ENCODE assay signal across 9 cellular contexts in the genomic region with DNA sequence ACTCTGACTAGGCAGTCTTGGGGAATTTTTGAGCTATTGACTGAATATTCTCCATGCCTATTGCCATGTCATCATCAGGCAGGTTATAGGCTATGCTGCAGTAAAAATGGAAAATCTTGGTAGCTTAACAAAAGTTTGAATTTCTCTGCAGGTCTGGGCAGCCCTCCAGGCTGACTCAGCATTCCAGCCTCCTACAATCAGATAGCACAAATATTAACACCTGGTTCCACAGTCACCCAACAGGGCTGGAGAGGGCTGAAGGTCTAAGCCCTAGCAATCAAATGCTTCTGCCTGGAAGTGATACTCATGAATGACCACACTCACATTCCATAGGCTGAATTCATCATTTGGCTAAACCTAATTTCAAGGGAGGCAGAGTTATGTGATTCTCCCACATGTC. TPM values are rescaled to one million over a fixed set of nuclear protein-coding genes. Genes with fewer than 3 reads are reported as not detected.
DNase-seq lines count a peak whose midpoint lies in the region; ATAC-seq and TF ChIP-seq lines count a peak whose summit lies in the region.
"Had no signal": no experiment of that assay in that cellular context is flagged by ENCODE, and none has a peak within 500 bp of the region (broad histone marks: within the 10 kb centered on the region; RNA-seq: fewer than 3 reads in every experiment).

No MANE protein-coding gene starts in this region.

- H3K9me3 ChIP-seq in SK-N-SH: no peaks in the 10 kb centered on the region
- H3K9me3 ChIP-seq: prostate gland had no signal

- H3K27me3 ChIP-seq in SK-N-SH (ENCODE audit: insufficient read depth): no peaks in the 10 kb centered on the region

- H3K27ac ChIP-seq in SK-N-SH (ENCODE audit: low read depth in 2 of 2, low read length in 1 of 2): peak overlapping the region in 1 of 2 experiments; percentile 58; a peak in 3 of 4 replicates
- H3K27ac ChIP-seq: prostate gland had no signal

- H3K36me3 ChIP-seq in SK-N-SH (replicated peaks in 1 of 2; ENCODE audit: control insufficient read depth in 1 of 2, insufficient read depth in 2 of 2, low read length in 1 of 2): no peaks in the 10 kb centered on the region
- H3K36me3 ChIP-seq: prostate gland had no signal

- H2AFZ ChIP-seq in SK-N-SH (ENCODE audit: low read depth): no peak overlapping the region

- H3K9me2 ChIP-seq in SK-N-SH: no peaks in the 10 kb centered on the region

- TF ChIP-seq CTCF in SK-N-SH (IDR thresholded peaks at IDR 0.05) (no peak), foreskin fibroblast (IDR thresholded peaks at IDR 0.05; ENCODE audit: low read depth, low read length) (no peak)

- peaks cover 13% of the 10 kb centered on the region for H3F3A ChIP-seq in SK-N-SH (replicated peaks; ENCODE audit: insufficient read depth)

- H3K4me3 ChIP-seq in SK-N-SH (ENCODE audit: low read depth in 2 of 2, low read length in 1 of 2) (no peak overlapping the region), foreskin fibroblast (ENCODE audit: low read depth in 1 of 2, low read length in 2 of 2) (no peak overlapping the region), skeletal muscle cell (ENCODE audit: low read depth, low read length) (no peak overlapping the region)
- H3K4me3 ChIP-seq: prostate gland had no signal

- TF ChIP-seq RAD21 in SK-N-SH (IDR thresholded peaks at IDR 0.05; ENCODE audit: low read length): no peak

- CTCF ChIA-PET in SK-N-SH (lab: Yijun Ruan, JAX): interaction anchor here (0.5 kb wide), 1 partner anchor 477 kb away, joined by 3 read pairs; no protein-coding TSS in a partner anchor

- TF ChIP-seq EP300 in SK-N-SH (IDR thresholded peaks at IDR 0.05; ENCODE audit: borderline replicate concordance in 1 of 2, low read depth in 1 of 2, low read length in 1 of 2): peak; percentile 33 to 88; a peak in 3 of 4 replicates

- no peaks in the 10 kb centered on the region for H3K79me2 ChIP-seq in SK-N-SH (ENCODE audit: insufficient read depth)

- POLR2A ChIA-PET in SK-N-SH (lab: Yijun Ruan, JAX): no interaction called here

- peaks cover 7 to 9% of the 10 kb centered on the region in 2 experiments; a peak in 3 of 4 replicates for H3K4me1 ChIP-seq in SK-N-SH (ENCODE audit: control insufficient read depth in 1 of 2, insufficient read depth in 2 of 2, low read depth in 1 of 2, low read length in 1 of 2)
- H3K4me1 ChIP-seq: prostate gland had no signal

- peak overlapping the region; percentile 26; the same call in 1 of the 2 replicates for H3K4me2 ChIP-seq in SK-N-SH

- H3K9ac ChIP-seq in SK-N-SH: no peak overlapping the region

- no peaks in the 10 kb centered on the region for H4K20me1 ChIP-seq in SK-N-SH (ENCODE audit: insufficient read depth)

- no peak for ATAC-seq in GM18511 (IDR thresholded peaks at IDR 0.05; ENCODE audit: unreplicated experiment)

- DNase-seq in GM03348 (ENCODE audit: low spot score): peak; percentile 74
- DNase-seq in SK-N-SH: peak; percentile 8
- peak; percentile 96 for DNase-seq in foreskin fibroblast
- DNase-seq in skeletal muscle cell (ENCODE audit: low read depth): peak; percentile 83
- no peak for DNase-seq in NCI-H1105 (lab: John Stamatoyannopoulos, UW)
- no peak for DNase-seq in NCI-H1436 (lab: John Stamatoyannopoulos, UW)
- DNase-seq in D341Med (ENCODE audit: low spot score): no peak

TF ChIP-seq in SK-N-SH, 30 proteins besides CTCF, POLR2A, EP300 and RAD21:
- TF ChIP-seq TEAD4 (IDR thresholded peaks at IDR 0.05; ENCODE audit: borderline replicate concordance, insufficient read depth) (peak; percentile 76), RXRA (IDR thresholded peaks at IDR 0.05; ENCODE audit: borderline replicate concordance, low read depth) (peak; percentile 46; the same call in 1 of the 2 replicates), FOXM1 (IDR thresholded peaks at IDR 0.05; ENCODE audit: low read depth) (peak; percentile 33; the same call in 1 of the 2 replicates), SMC3 (IDR thresholded peaks at IDR 0.05; ENCODE audit: low read depth, low read length) (no peak), NRF1 (IDR thresholded peaks at IDR 0.05; ENCODE audit: low read depth, low read length) (no peak), MEF2A (IDR thresholded peaks at IDR 0.05; ENCODE audit: borderline replicate concordance, low read depth) (no peak), TCF12 (IDR thresholded peaks at IDR 0.05) (peak; percentile 96), JUND (IDR thresholded peaks at IDR 0.05) (peak; percentile 84), SIN3A (IDR thresholded peaks at IDR 0.05; ENCODE audit: borderline replicate concordance, low read depth, low read length) (peak; percentile 40; the same call in 1 of the 2 replicates), NFIC (IDR thresholded peaks at IDR 0.05; ENCODE audit: borderline replicate concordance) (peak; percentile 93), FOSL2 (IDR thresholded peaks at IDR 0.05; ENCODE audit: borderline replicate concordance, low read depth) (peak; percentile 88), POLR2AphosphoS5 (IDR thresholded peaks at IDR 0.05; ENCODE audit: low read depth, low read length) (no peak)
- TF ChIP-seq, protein P1, sequence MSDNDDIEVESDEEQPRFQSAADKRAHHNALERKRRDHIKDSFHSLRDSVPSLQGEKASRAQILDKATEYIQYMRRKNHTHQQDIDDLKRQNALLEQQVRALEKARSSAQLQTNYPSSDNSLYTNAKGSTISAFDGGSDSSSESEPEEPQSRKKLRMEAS (IDR thresholded peaks at IDR 0.05; ENCODE audit: low read depth): 0 out of 2 replicates have a peak, but pooled peaks have one; percentile 35
- TF ChIP-seq, protein P2, sequence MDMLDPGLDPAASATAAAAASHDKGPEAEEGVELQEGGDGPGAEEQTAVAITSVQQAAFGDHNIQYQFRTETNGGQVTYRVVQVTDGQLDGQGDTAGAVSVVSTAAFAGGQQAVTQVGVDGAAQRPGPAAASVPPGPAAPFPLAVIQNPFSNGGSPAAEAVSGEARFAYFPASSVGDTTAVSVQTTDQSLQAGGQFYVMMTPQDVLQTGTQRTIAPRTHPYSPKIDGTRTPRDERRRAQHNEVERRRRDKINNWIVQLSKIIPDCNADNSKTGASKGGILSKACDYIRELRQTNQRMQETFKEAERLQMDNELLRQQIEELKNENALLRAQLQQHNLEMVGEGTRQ (IDR thresholded peaks at IDR 0.05; ENCODE audit: borderline replicate concordance, low read depth, low read length): no peak
- TF ChIP-seq, protein P3, sequence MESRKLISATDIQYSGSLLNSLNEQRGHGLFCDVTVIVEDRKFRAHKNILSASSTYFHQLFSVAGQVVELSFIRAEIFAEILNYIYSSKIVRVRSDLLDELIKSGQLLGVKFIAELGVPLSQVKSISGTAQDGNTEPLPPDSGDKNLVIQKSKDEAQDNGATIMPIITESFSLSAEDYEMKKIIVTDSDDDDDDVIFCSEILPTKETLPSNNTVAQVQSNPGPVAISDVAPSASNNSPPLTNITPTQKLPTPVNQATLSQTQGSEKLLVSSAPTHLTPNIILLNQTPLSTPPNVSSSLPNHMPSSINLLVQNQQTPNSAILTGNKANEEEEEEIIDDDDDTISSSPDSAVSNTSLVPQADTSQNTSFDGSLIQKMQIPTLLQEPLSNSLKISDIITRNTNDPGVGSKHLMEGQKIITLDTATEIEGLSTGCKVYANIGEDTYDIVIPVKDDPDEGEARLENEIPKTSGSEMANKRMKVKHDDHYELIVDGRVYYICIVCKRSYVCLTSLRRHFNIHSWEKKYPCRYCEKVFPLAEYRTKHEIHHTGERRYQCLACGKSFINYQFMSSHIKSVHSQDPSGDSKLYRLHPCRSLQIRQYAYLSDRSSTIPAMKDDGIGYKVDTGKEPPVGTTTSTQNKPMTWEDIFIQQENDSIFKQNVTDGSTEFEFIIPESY (IDR thresholded peaks at IDR 0.05; ENCODE audit: borderline replicate concordance, low read depth): 0 out of 2 replicates have a peak, but pooled peaks have one; percentile 34
- TF ChIP-seq, protein P4, sequence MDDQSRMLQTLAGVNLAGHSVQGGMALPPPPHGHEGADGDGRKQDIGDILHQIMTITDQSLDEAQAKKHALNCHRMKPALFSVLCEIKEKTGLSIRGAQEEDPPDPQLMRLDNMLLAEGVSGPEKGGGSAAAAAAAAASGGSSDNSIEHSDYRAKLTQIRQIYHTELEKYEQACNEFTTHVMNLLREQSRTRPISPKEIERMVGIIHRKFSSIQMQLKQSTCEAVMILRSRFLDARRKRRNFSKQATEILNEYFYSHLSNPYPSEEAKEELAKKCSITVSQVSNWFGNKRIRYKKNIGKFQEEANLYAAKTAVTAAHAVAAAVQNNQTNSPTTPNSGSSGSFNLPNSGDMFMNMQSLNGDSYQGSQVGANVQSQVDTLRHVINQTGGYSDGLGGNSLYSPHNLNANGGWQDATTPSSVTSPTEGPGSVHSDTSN (IDR thresholded peaks at IDR 0.05): peak; percentile 58; the same call in 1 of the 2 replicates

RNA-seq across cellular contexts. Expression of a gene that starts 9.6 kb away (rescaled TPM):
- 10.5 and 10.7 TPM in 2 replicates for polyA plus RNA-seq in SK-N-SH (2012; rRNA removed)
- 11.9 and 13.2 TPM in 2 replicates for polyA plus RNA-seq in SK-N-SH (2012; cell fraction: cytosol; rRNA removed)
- 4.6 and 7.9 TPM in 2 replicates for polyA plus RNA-seq in SK-N-SH (2012; cell fraction: nucleus; rRNA removed)

Comparison
In these comparisons a context has a peak if more than half of its experiments do, and no peak if none do; other contexts are left out.
1. DNase-seq: peak in GM03348 (single experiment), SK-N-SH (single experiment), foreskin fibroblast (2 of 2) and skeletal muscle cell (single experiment); none in NCI-H1105 (single experiment), NCI-H1436 (single experiment) and D341Med (single experiment).